In the genomic region with DNA sequence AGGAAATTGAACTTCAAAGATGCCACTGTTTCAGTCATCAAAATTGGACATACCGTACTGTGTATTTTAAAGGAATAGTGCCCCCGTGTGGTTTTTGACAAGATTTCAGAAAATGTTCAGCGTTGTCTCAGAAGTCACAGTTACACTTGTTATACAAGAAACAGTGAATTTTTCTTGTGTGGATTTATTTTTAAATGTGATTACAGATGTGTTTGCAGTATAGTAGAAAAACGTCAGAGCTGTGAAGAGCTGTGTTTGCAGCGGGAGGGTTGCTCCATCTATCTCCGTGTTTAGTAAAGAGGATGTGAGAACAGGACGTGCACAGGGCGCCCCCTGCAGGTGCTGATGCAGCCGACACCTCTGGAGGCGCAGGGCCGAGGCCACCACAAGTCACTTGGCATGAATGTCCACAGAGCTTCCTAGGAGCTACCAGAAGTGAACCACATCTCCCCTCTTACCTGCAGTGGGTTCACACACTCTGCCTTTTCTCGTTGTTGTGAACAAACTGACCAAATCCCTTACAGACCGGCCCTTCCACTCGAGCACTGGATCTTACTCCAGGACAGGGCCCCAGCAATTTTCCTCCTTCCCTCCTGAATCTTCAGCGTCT, we compare ENCODE assay signal across 1 cellular context.
TF ChIP-seq lines count a peak whose summit lies in the region.

No MANE protein-coding gene starts in this region.

TF ChIP-seq in HepG2, 621 proteins besides CTCF, POLR2A, EP300 and RAD21 (continued from another document and continues in another):
- TF ChIP-seq, protein P1, sequence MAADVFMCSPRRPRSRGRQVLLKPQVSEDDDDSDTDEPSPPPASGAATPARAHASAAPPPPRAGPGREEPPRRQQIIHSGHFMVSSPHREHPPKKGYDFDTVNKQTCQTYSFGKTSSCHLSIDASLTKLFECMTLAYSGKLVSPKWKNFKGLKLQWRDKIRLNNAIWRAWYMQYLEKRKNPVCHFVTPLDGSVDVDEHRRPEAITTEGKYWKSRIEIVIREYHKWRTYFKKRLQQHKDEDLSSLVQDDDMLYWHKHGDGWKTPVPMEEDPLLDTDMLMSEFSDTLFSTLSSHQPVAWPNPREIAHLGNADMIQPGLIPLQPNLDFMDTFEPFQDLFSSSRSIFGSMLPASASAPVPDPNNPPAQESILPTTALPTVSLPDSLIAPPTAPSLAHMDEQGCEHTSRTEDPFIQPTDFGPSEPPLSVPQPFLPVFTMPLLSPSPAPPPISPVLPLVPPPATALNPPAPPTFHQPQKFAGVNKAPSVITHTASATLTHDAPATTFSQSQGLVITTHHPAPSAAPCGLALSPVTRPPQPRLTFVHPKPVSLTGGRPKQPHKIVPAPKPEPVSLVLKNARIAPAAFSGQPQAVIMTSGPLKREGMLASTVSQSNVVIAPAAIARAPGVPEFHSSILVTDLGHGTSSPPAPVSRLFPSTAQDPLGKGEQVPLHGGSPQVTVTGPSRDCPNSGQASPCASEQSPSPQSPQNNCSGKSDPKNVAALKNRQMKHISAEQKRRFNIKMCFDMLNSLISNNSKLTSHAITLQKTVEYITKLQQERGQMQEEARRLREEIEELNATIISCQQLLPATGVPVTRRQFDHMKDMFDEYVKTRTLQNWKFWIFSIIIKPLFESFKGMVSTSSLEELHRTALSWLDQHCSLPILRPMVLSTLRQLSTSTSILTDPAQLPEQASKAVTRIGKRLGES (CRISPR knock-in tag; IDR thresholded peaks at IDR 0.05; ENCODE audit: borderline replicate concordance): no peak
- TF ChIP-seq, protein P2, sequence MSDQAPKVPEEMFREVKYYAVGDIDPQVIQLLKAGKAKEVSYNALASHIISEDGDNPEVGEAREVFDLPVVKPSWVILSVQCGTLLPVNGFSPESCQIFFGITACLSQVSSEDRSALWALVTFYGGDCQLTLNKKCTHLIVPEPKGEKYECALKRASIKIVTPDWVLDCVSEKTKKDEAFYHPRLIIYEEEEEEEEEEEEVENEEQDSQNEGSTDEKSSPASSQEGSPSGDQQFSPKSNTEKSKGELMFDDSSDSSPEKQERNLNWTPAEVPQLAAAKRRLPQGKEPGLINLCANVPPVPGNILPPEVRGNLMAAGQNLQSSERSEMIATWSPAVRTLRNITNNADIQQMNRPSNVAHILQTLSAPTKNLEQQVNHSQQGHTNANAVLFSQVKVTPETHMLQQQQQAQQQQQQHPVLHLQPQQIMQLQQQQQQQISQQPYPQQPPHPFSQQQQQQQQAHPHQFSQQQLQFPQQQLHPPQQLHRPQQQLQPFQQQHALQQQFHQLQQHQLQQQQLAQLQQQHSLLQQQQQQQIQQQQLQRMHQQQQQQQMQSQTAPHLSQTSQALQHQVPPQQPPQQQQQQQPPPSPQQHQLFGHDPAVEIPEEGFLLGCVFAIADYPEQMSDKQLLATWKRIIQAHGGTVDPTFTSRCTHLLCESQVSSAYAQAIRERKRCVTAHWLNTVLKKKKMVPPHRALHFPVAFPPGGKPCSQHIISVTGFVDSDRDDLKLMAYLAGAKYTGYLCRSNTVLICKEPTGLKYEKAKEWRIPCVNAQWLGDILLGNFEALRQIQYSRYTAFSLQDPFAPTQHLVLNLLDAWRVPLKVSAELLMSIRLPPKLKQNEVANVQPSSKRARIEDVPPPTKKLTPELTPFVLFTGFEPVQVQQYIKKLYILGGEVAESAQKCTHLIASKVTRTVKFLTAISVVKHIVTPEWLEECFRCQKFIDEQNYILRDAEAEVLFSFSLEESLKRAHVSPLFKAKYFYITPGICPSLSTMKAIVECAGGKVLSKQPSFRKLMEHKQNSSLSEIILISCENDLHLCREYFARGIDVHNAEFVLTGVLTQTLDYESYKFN (CRISPR knock-in tag; conservative IDR thresholded peaks at IDR 0.05): peak; percentile 20; the same call in 1 of the 2 replicates
- no peak for TF ChIP-seq ZNF484 (CRISPR knock-in tag; IDR thresholded peaks at IDR 0.05; ENCODE audit: borderline replicate concordance, low read depth)
- TF ChIP-seq RAD51 (IDR thresholded peaks at IDR 0.05; ENCODE audit: borderline replicate concordance): no peak
- no peak for TF ChIP-seq NFATC3 (CRISPR knock-in tag; IDR thresholded peaks at IDR 0.05)
- no peak for TF ChIP-seq ZNF468 (CRISPR knock-in tag; IDR thresholded peaks at IDR 0.05)
- peak; percentile 30 for TF ChIP-seq YY1 (IDR thresholded peaks at IDR 0.05; ENCODE audit: insufficient read depth, insufficient replicate concordance, low read depth, low read length)
- no peak for TF ChIP-seq ZNF569 (CRISPR knock-in tag; IDR thresholded peaks at IDR 0.05; ENCODE audit: borderline replicate concordance)
- no peak for TF ChIP-seq TGIF2 (CRISPR knock-in tag; IDR thresholded peaks at IDR 0.05)
- TF ChIP-seq CBX2 (IDR thresholded peaks at IDR 0.05; ENCODE audit: low read depth, low read length): no peak
- 0 out of 2 replicates have a peak, but pooled peaks have one; percentile 29 for TF ChIP-seq CBX2 (CRISPR knock-in tag; IDR thresholded peaks at IDR 0.05; ENCODE audit: low read depth)
- TF ChIP-seq ZNF251 (CRISPR knock-in tag; IDR thresholded peaks at IDR 0.05): no peak
- TF ChIP-seq SP1 (IDR thresholded peaks at IDR 0.05): no peak
- TF ChIP-seq SP1 (CRISPR knock-in tag; IDR thresholded peaks at IDR 0.05): no peak
- no peak for TF ChIP-seq ZNF678 (CRISPR knock-in tag; IDR thresholded peaks at IDR 0.05)
- TF ChIP-seq BCL6 (CRISPR knock-in tag; IDR thresholded peaks at IDR 0.05): 0 out of 2 replicates have a peak, but pooled peaks have one; percentile 22
- no peak for TF ChIP-seq HOXA7 (CRISPR knock-in tag; IDR thresholded peaks at IDR 0.05)
- TF ChIP-seq PAX8 (CRISPR knock-in tag; IDR thresholded peaks at IDR 0.05; ENCODE audit: borderline replicate concordance): no peak
- peak; percentile 56 for TF ChIP-seq ZNF883 (CRISPR knock-in tag; IDR thresholded peaks at IDR 0.05; ENCODE audit: not compliant biosample characterization)
- no peak for TF ChIP-seq RBFOX2 (IDR thresholded peaks at IDR 0.05; ENCODE audit: low read depth, low read length)
- TF ChIP-seq, protein P3, sequence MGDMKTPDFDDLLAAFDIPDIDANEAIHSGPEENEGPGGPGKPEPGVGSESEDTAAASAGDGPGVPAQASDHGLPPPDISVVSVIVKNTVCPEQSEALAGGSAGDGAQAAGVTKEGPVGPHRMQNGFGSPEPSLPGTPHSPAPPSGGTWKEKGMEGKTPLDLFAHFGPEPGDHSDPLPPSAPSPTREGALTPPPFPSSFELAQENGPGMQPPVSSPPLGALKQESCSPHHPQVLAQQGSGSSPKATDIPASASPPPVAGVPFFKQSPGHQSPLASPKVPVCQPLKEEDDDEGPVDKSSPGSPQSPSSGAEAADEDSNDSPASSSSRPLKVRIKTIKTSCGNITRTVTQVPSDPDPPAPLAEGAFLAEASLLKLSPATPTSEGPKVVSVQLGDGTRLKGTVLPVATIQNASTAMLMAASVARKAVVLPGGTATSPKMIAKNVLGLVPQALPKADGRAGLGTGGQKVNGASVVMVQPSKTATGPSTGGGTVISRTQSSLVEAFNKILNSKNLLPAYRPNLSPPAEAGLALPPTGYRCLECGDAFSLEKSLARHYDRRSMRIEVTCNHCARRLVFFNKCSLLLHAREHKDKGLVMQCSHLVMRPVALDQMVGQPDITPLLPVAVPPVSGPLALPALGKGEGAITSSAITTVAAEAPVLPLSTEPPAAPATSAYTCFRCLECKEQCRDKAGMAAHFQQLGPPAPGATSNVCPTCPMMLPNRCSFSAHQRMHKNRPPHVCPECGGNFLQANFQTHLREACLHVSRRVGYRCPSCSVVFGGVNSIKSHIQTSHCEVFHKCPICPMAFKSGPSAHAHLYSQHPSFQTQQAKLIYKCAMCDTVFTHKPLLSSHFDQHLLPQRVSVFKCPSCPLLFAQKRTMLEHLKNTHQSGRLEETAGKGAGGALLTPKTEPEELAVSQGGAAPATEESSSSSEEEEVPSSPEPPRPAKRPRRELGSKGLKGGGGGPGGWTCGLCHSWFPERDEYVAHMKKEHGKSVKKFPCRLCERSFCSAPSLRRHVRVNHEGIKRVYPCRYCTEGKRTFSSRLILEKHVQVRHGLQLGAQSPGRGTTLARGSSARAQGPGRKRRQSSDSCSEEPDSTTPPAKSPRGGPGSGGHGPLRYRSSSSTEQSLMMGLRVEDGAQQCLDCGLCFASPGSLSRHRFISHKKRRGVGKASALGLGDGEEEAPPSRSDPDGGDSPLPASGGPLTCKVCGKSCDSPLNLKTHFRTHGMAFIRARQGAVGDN (CRISPR knock-in tag; IDR thresholded peaks at IDR 0.05): peak; percentile 53
- no peak for TF ChIP-seq ZFY (CRISPR knock-in tag; IDR thresholded peaks at IDR 0.05)
- TF ChIP-seq CBX5 (CRISPR knock-in tag; IDR thresholded peaks at IDR 0.05; ENCODE audit: borderline replicate concordance): no peak
- TF ChIP-seq, protein P4, sequence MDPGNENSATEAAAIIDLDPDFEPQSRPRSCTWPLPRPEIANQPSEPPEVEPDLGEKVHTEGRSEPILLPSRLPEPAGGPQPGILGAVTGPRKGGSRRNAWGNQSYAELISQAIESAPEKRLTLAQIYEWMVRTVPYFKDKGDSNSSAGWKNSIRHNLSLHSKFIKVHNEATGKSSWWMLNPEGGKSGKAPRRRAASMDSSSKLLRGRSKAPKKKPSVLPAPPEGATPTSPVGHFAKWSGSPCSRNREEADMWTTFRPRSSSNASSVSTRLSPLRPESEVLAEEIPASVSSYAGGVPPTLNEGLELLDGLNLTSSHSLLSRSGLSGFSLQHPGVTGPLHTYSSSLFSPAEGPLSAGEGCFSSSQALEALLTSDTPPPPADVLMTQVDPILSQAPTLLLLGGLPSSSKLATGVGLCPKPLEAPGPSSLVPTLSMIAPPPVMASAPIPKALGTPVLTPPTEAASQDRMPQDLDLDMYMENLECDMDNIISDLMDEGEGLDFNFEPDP (CRISPR knock-in tag; conservative IDR thresholded peaks at IDR 0.05): no peak
- no peak for TF ChIP-seq BORCS8-MEF2B (CRISPR knock-in tag; IDR thresholded peaks at IDR 0.05)
- no peak for TF ChIP-seq SRSF1 (optimal IDR thresholded peaks at IDR 0.05; ENCODE audit: low read depth, low read length)
- peak; percentile 35; the same call in 1 of the 2 replicates for TF ChIP-seq ZFX (CRISPR knock-in tag; IDR thresholded peaks at IDR 0.05; ENCODE audit: low read depth)
- TF ChIP-seq RFX5 (IDR thresholded peaks at IDR 0.05; ENCODE audit: low read depth, low read length): no peak
- TF ChIP-seq, protein P5, sequence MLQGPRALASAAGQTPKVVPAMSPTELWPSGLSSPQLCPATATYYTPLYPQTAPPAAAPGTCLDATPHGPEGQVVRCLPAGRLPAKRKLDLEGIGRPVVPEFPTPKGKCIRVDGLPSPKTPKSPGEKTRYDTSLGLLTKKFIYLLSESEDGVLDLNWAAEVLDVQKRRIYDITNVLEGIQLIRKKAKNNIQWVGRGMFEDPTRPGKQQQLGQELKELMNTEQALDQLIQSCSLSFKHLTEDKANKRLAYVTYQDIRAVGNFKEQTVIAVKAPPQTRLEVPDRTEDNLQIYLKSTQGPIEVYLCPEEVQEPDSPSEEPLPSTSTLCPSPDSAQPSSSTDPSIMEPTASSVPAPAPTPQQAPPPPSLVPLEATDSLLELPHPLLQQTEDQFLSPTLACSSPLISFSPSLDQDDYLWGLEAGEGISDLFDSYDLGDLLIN (CRISPR knock-in tag; IDR thresholded peaks at IDR 0.05; ENCODE audit: borderline replicate concordance): no peak
- no peak for TF ChIP-seq ZSCAN20 (CRISPR knock-in tag; IDR thresholded peaks at IDR 0.05; ENCODE audit: borderline replicate concordance)
- no peak for TF ChIP-seq SMARCE1 (IDR thresholded peaks at IDR 0.05; ENCODE audit: borderline replicate concordance)
- TF ChIP-seq RNF2 (conservative IDR thresholded peaks at IDR 0.05; ENCODE audit: low read depth): no peak
- TF ChIP-seq MXD4 (CRISPR knock-in tag; IDR thresholded peaks at IDR 0.05): peak; percentile 51; the same call in 1 of the 2 replicates
- TF ChIP-seq, protein P6, sequence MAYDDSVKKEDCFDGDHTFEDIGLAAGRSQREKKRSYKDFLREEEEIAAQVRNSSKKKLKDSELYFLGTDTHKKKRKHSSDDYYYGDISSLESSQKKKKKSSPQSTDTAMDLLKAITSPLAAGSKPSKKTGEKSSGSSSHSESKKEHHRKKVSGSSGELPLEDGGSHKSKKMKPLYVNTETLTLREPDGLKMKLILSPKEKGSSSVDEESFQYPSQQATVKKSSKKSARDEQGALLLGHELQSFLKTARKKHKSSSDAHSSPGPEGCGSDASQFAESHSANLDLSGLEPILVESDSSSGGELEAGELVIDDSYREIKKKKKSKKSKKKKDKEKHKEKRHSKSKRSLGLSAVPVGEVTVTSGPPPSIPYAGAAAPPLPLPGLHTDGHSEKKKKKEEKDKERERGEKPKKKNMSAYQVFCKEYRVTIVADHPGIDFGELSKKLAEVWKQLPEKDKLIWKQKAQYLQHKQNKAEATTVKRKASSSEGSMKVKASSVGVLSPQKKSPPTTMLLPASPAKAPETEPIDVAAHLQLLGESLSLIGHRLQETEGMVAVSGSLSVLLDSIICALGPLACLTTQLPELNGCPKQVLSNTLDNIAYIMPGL (CRISPR knock-in tag; IDR thresholded peaks at IDR 0.05; ENCODE audit: borderline replicate concordance in 1 of 2, low read depth in 1 of 2): peak; percentile 85 to 93
- TF ChIP-seq, protein P7, sequence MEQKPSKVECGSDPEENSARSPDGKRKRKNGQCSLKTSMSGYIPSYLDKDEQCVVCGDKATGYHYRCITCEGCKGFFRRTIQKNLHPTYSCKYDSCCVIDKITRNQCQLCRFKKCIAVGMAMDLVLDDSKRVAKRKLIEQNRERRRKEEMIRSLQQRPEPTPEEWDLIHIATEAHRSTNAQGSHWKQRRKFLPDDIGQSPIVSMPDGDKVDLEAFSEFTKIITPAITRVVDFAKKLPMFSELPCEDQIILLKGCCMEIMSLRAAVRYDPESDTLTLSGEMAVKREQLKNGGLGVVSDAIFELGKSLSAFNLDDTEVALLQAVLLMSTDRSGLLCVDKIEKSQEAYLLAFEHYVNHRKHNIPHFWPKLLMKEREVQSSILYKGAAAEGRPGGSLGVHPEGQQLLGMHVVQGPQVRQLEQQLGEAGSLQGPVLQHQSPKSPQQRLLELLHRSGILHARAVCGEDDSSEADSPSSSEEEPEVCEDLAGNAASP (CRISPR knock-in tag; IDR thresholded peaks at IDR 0.05; ENCODE audit: borderline replicate concordance): peak; percentile 66; the same call in 1 of the 2 replicates
- no peak for TF ChIP-seq TCF7 (IDR thresholded peaks at IDR 0.05; ENCODE audit: low read depth)
- TF ChIP-seq GTF2F1 (IDR thresholded peaks at IDR 0.05; ENCODE audit: low read length): no peak
- no peak for TF ChIP-seq NFE2 (CRISPR knock-in tag; IDR thresholded peaks at IDR 0.05)
- no peak for TF ChIP-seq ZNF75D (CRISPR knock-in tag; IDR thresholded peaks at IDR 0.05; ENCODE audit: borderline replicate concordance)
- TF ChIP-seq SNRNP70 (IDR thresholded peaks at IDR 0.05; ENCODE audit: low read depth, low read length): no peak
- TF ChIP-seq ZNF790 (CRISPR knock-in tag; IDR thresholded peaks at IDR 0.05; ENCODE audit: borderline replicate concordance): no peak
- no peak for TF ChIP-seq BRCA1 (CRISPR knock-in tag; IDR thresholded peaks at IDR 0.05)
- TF ChIP-seq CCAR2 (optimal IDR thresholded peaks at IDR 0.05; ENCODE audit: low read depth, low read length): no peak
- TF ChIP-seq MAFK (conservative IDR thresholded peaks at IDR 0.05 in 1 of 2, IDR thresholded peaks at IDR 0.05 in 1 of 2; ENCODE audit: low read length in 2 of 2): 0 out of 4 replicates have a peak, but pooled peaks have one; percentile 0 to 4
